19 cellular contexts compared by ENCODE assay signal in the genomic region with DNA sequence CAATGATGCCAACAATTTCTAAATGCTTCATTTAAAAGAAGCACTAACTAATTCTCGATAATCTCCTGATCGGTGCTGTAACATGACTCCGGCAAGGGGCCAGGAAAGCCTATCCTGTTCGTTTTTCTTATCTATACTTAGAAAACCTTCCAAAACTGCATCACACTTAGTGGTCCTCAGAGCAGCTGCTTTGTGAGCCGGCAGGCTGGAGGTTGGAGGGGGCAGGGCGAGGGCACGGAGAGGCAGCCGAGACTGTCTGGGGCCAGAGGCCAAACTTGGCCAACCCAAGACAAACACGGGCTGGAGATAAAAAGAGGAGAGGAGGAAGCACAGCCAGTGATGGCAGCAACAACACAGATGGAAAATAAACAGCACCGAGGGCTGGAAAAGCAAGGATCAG.
DNase-seq lines count a peak whose midpoint lies in the region; TF ChIP-seq lines count a peak whose summit lies in the region.
"Had no signal": no experiment of that assay in that cellular context is flagged by ENCODE, and none has a peak within 500 bp of the region (broad histone marks: within the 10 kb centered on the region; RNA-seq: fewer than 3 reads in every experiment).

No MANE protein-coding gene starts in this region.

- H3K4me3 ChIP-seq in WERI-Rb-1 (ENCODE audit: low read depth, low read length) (0 out of 2 replicates have a peak overlapping the region, but pooled peaks have one; percentile 11), smooth muscle cell (no peak overlapping the region)
- H3K4me3 ChIP-seq: gastrocnemius medialis, GM12878, suprapubic skin had no signal

- peaks cover 17% of the 10 kb centered on the region for H3K4me1 ChIP-seq in smooth muscle cell (ENCODE audit: low read depth)
- H3K4me1 ChIP-seq: gastrocnemius medialis, suprapubic skin had no signal

- H3K27me3 ChIP-seq in WERI-Rb-1 (ENCODE audit: insufficient read depth, low read depth, severe bottlenecking) (no peaks in the 10 kb centered on the region), smooth muscle cell (ENCODE audit: low read depth) (no peaks in the 10 kb centered on the region)
- H3K27me3 ChIP-seq: gastrocnemius medialis, suprapubic skin had no signal

- H3K79me2 ChIP-seq in smooth muscle cell (ENCODE audit: low read depth), result no peaks in the 10 kb centered on the region

- H3K36me3 ChIP-seq in WERI-Rb-1 (no peaks in the 10 kb centered on the region), smooth muscle cell (ENCODE audit: low read depth) (no peaks in the 10 kb centered on the region)
- H3K36me3 ChIP-seq: gastrocnemius medialis, suprapubic skin had no signal

- peak overlapping the region; percentile 15 for H3K9ac ChIP-seq in smooth muscle cell (ENCODE audit: low read depth)
- H3K9ac ChIP-seq: KMS-11, SK-N-SH had no signal

- H3K27ac ChIP-seq in WERI-Rb-1, result peak overlapping the region; percentile 68
- H3K27ac ChIP-seq in smooth muscle cell (ENCODE audit: low read depth), result peak overlapping the region; percentile 49
- H3K27ac ChIP-seq: gastrocnemius medialis, KMS-11, suprapubic skin had no signal

- no peak for TF ChIP-seq CTCF in WERI-Rb-1 (IDR thresholded peaks at IDR 0.05; ENCODE audit: low read depth, low read length)
- TF ChIP-seq CTCF in smooth muscle cell (IDR thresholded peaks at IDR 0.05; ENCODE audit: borderline replicate concordance, insufficient read depth, poor library complexity, severe bottlenecking), result no peak

- H3K9me3 ChIP-seq in WERI-Rb-1 (ENCODE audit: severe bottlenecking) (peaks cover 7% of the 10 kb centered on the region), smooth muscle cell (replicated peaks; ENCODE audit: low read depth) (no peaks in the 10 kb centered on the region)
- H3K9me3 ChIP-seq: gastrocnemius medialis, SK-N-SH, suprapubic skin had no signal

- peak overlapping the region; percentile 93 for H2AFZ ChIP-seq in smooth muscle cell (ENCODE audit: low read depth)

- no peaks in the 10 kb centered on the region for H4K20me1 ChIP-seq in smooth muscle cell (ENCODE audit: low read depth)

- peak overlapping the region; percentile 65 for H3K4me2 ChIP-seq in smooth muscle cell
- H3K4me2 ChIP-seq: KMS-11, SK-N-SH had no signal

- WGBS in smooth muscle cell (ENCODE audit: low lambda C conversion rate), result 26% methylated on average over 10 of the region's 10 CpGs

- DNase-seq in NCI-H146 (lab: John Stamatoyannopoulos, UW) (peak; percentile 53), WERI-Rb-1 (peak; percentile 55), left kidney (ENCODE audit: low read depth, low spot score) (peak; percentile 40), smooth muscle cell (lab: John Stamatoyannopoulos, UW; ENCODE audit: unreplicated experiment) (no peak), anterior cingulate cortex (lab: John Stamatoyannopoulos, UW) (no peak), cortex of kidney (lab: John Stamatoyannopoulos, UW) (no peak), EL (no peak)
- DNase-seq: activated CD4-positive, alpha-beta T cell treated with anti-CD3 and anti-CD28 coated beads, Interleukin-2, amount 10 ng/mL, durations not matched to agents 7 days and 5 days; activated naive CD4-positive, alpha-beta T cell treated with anti-CD3 and anti-CD28 coated beads, Interleukin-2, amount 10 ng/mL, durations not matched to agents 7 days and 5 days; gastrocnemius medialis; GDM1; left colon; NCI-H1105; NCI-H774; SK-N-SH; stimulated activated CD4-positive, alpha-beta T cell treated with anti-CD3 and anti-CD28 coated beads, Interleukin-4, amount 100 ng/mL, for 4 hours had no signal

- no peaks in the 10 kb centered on the region for H3F3A ChIP-seq in smooth muscle cell (ENCODE audit: low read depth)

Comparison
In these comparisons a context has a peak if more than half of its experiments do, and no peak if none do; other contexts are left out.
1. DNase-seq: peak in NCI-H146 (single experiment), WERI-Rb-1 (single experiment) and left kidney (single experiment); none in smooth muscle cell (single experiment), anterior cingulate cortex (0 of 58), cortex of kidney (single experiment) and EL (single experiment).